ENCODE assay signal across 8 cellular contexts in genomic region chrX:43349363-43349762, GRCh38.
DNase-seq lines count a peak whose midpoint lies in the region; ATAC-seq and TF ChIP-seq lines count a peak whose summit lies in the region.

No MANE protein-coding gene starts in this region.

- TF ChIP-seq POLR2A in erythroblast (IDR thresholded peaks at IDR 0.05; ENCODE audit: low read length): no peak

- peak; percentile 71 for ATAC-seq in GM19023 (IDR thresholded peaks at IDR 0.05; ENCODE audit: unreplicated experiment)
- ATAC-seq in sciatic nerve: no peak

- H3K4me1 Mint-ChIP-seq in progenitor cell of endocrine pancreas (ENCODE audit: low read depth): no peaks in the 10 kb centered on the region

- H3K36me3 Mint-ChIP-seq in progenitor cell of endocrine pancreas (ENCODE audit: insufficient read depth): no peaks in the 10 kb centered on the region

- peak; percentile 28 for DNase-seq in COLO829 (ENCODE audit: low spot score)
- peak; percentile 4 for DNase-seq in HPDE6-E6E7 (ENCODE audit: extremely low spot score)
- DNase-seq in T-helper 9 cell: peak; percentile 19
- DNase-seq in erythroblast (lab: John Stamatoyannopoulos, UW): peak; percentile 21 to 46
- DNase-seq in progenitor cell of endocrine pancreas (ENCODE audit: low spot score, unreplicated experiment): no peak
- DNase-seq in T1000 (lab: John Stamatoyannopoulos, UW): no peak
- no peak for DNase-seq in sciatic nerve (ENCODE audit: low spot score)

- intact Hi-C loops in sciatic nerve (cut with DNase I): no loop called here

- H3K4me3 Mint-ChIP-seq in progenitor cell of endocrine pancreas (ENCODE audit: low read depth): no peak overlapping the region

- peak; percentile 53 for TF ChIP-seq CTCF in progenitor cell of endocrine pancreas (IDR thresholded peaks at IDR 0.05; ENCODE audit: unreplicated experiment)

- H3K9me3 Mint-ChIP-seq in progenitor cell of endocrine pancreas (ENCODE audit: low read depth): no peaks in the 10 kb centered on the region

- no peaks in the 10 kb centered on the region for H3K27me3 Mint-ChIP-seq in progenitor cell of endocrine pancreas

- no peak overlapping the region for H3K27ac Mint-ChIP-seq in progenitor cell of endocrine pancreas

Comparison
In these comparisons a context has a peak if more than half of its experiments do, and no peak if none do; other contexts are left out.
1. DNase-seq: peak in COLO829 (single experiment), HPDE6-E6E7 (single experiment), T-helper 9 cell (single experiment) and erythroblast (2 of 2); none in progenitor cell of endocrine pancreas (single experiment), T1000 (single experiment) and sciatic nerve (single experiment).